11 cellular contexts compared by ENCODE assay signal in the genomic region with DNA sequence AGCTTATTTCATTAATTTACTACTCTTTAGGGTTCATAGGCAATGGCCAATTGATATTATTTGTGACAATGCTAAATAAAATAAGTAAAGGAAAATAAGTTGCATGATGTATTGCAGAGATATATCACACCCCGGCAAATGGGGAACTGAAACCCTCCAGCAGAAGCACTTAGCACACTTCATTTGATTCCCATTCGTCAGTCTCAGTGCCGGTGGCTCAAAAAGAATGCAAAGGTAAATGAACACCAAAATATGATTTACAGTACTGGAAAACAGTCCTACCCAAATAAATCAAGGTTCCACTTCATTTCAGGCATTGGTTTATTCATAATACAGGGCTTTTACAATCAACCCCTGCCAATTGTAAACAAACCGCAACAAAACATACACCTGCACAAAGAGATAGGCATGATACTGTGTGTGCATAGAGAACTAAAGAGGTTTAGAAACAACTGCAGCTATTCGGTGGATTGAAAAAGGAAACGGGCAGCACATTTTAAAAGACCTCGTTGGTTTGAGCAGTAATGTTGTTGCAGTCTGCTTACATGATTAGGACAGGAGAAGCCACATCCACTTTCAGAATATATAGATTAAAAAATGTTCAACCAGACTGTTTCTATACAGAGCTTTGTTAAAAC.
A peak's percentile ranks its signal among the peaks of the same experiment; 100 is the strongest.
DNase-seq lines count a peak whose midpoint lies in the region; ATAC-seq and TF ChIP-seq lines count a peak whose summit lies in the region.
"Had no signal": no experiment of that assay in that cellular context is flagged by ENCODE, and none has a peak within 500 bp of the region (broad histone marks: within the 10 kb centered on the region; RNA-seq: fewer than 3 reads in every experiment).

No MANE protein-coding gene starts in this region.

- H3K9me3 ChIP-seq in DOHH2 (ENCODE audit: control insufficient read depth, insufficient read depth, low read length) (no peaks in the 10 kb centered on the region), HAP-1 (no peaks in the 10 kb centered on the region)

- DNase-seq in NCI-H69 (lab: John Stamatoyannopoulos, UW) (peak; percentile 25), hepatic stellate cell (ENCODE audit: low spot score) (no peak), NCI-H82 (lab: John Stamatoyannopoulos, UW) (no peak), HAP-1 (ENCODE audit: low spot score in 2 of 2) (no peak), HT-29 (ENCODE audit: low spot score) (no peak)
- DNase-seq: T-helper 9 cell had no signal

- H3K4me1 ChIP-seq in DOHH2 (ENCODE audit: control insufficient read depth, low read length) (peaks cover 10% of the 10 kb centered on the region), HAP-1 (no peaks in the 10 kb centered on the region; the same call in 1 of the 2 replicates)

- no peak for TF ChIP-seq CTCF in DOHH2 (IDR thresholded peaks at IDR 0.05; ENCODE audit: low read depth, low read length, poor library complexity, severe bottlenecking)

- H3K9me2 ChIP-seq in DOHH2 (replicated peaks; ENCODE audit: control insufficient read depth, low read length) = no peaks in the 10 kb centered on the region

- H3K27me3 ChIP-seq in DOHH2 (ENCODE audit: control insufficient read depth, low read length) = no peaks in the 10 kb centered on the region
- H3K27me3 ChIP-seq in HAP-1 (ENCODE audit: low read depth) = no peaks in the 10 kb centered on the region

- H3K27ac ChIP-seq in DOHH2 (ENCODE audit: low read depth, low read length) = peak overlapping the region; percentile 52
- H3K27ac ChIP-seq: C4-2B, skin epidermis had no signal

- peak overlapping the region; percentile 53 for H3K4me2 ChIP-seq in DOHH2 (ENCODE audit: low read length)

- H3K4me3 ChIP-seq in DOHH2 (ENCODE audit: low read length) (peak overlapping the region; percentile 36; the same call in 1 of the 2 replicates), HAP-1 (no peak overlapping the region)
- H3K4me3 ChIP-seq: skin epidermis had no signal

- no peaks in the 10 kb centered on the region for H3F3A ChIP-seq in DOHH2 (ENCODE audit: control insufficient read depth, insufficient read depth)

- no peaks in the 10 kb centered on the region for H3K36me3 ChIP-seq in DOHH2 (ENCODE audit: control insufficient read depth, low read length)
- H3K36me3 ChIP-seq in HAP-1 (replicated peaks) = no peaks in the 10 kb centered on the region

- H4K20me1 ChIP-seq in DOHH2 (ENCODE audit: control insufficient read depth, insufficient read depth, low read depth, low read length) = no peaks in the 10 kb centered on the region

- H3K79me2 ChIP-seq in DOHH2 (ENCODE audit: control insufficient read depth, low read length) = no peaks in the 10 kb centered on the region

- in situ Hi-C loops in HAP-1 (cut with MboI; ENCODE audit: low sequenced_read_pairs) = no loop called here

- ATAC-seq in GM21360 (IDR thresholded peaks at IDR 0.05; ENCODE audit: unreplicated experiment) = peak; percentile 99
- ATAC-seq in HG03175 (IDR thresholded peaks at IDR 0.05; ENCODE audit: unreplicated experiment) = peak; percentile 98
